Comparison of ENCODE assay signal across 8 cellular contexts in genomic region chr1:2797741-2798016, GRCh38.
"Had no signal": no experiment of that assay in that cellular context is flagged by ENCODE, and none has a peak within 500 bp of the region (broad histone marks: within the 10 kb centered on the region; RNA-seq: fewer than 3 reads in every experiment).

No MANE protein-coding gene starts in this region.

- ATAC-seq: HCT116, K562 had no signal

- H3K4me1 ChIP-seq: HAP-1 had no signal

- H3K27ac ChIP-seq: GM23248 had no signal

- H2AFZ ChIP-seq: GM23248 had no signal

- H3K4me3 ChIP-seq: GM23248, HAP-1, K562 had no signal

- H3K9ac ChIP-seq: GM23248 had no signal

- DNase-seq: GM23248, GOT3, H7, HFFc6, IMR-90 had no signal

- H3K36me3 ChIP-seq: HAP-1 had no signal
